Comparison of ENCODE assay signal across 22 cellular contexts in genomic region chr6:9346923-9347322, GRCh38.
"Had no signal": no experiment of that assay in that cellular context is flagged by ENCODE, and none has a peak within 500 bp of the region (broad histone marks: within the 10 kb centered on the region; RNA-seq: fewer than 3 reads in every experiment).

No MANE protein-coding gene starts in this region.

- H3K9me3 Mint-ChIP-seq: activated CD4-positive, alpha-beta T cell treated with anti-CD3 and anti-CD28 coated beads, Interleukin-2, amount 10 ng/mL, durations not matched to agents 7 days and 5 days; activated CD8-positive, alpha-beta T cell treated with anti-CD3 and anti-CD28 coated beads for 36 hours; brain had no signal

- H3K36me3 Mint-ChIP-seq: activated naive CD8-positive, alpha-beta T cell treated with anti-CD3 and anti-CD28 coated beads, Interleukin-2, amount 10 ng/mL, durations not matched to agents 7 days and 5 days; brain had no signal

- H3K4me3 Mint-ChIP-seq: activated CD4-positive, alpha-beta T cell treated with anti-CD3 and anti-CD28 coated beads, Interleukin-2, amount 10 ng/mL, durations not matched to agents 7 days and 5 days; activated CD8-positive, alpha-beta T cell treated with anti-CD3 and anti-CD28 coated beads for 36 hours; activated naive CD4-positive, alpha-beta T cell treated with anti-CD3 and anti-CD28 coated beads for 36 hours; activated naive CD8-positive, alpha-beta T cell treated with anti-CD3 and anti-CD28 coated beads, Interleukin-2, amount 10 ng/mL, durations not matched to agents 7 days and 5 days; activated T-cell treated with anti-CD3 and anti-CD28 coated beads, Interleukin-2, amount 50 U/mL, for 4 hours; activated T-helper 17 cell treated with anti-CD3 and anti-CD28 coated beads, Interleukin-2, amount 50 U/mL, for 72 hours; brain had no signal

- DNase-seq: activated CD4-positive, alpha-beta T cell treated with anti-CD3 and anti-CD28 coated beads for 1 hour; activated CD4-positive, alpha-beta T cell treated with anti-CD3 and anti-CD28 coated beads for 4 hours; activated CD4-positive, alpha-beta T cell treated with anti-CD3 and anti-CD28 coated beads, Interleukin-2, amount 10 ng/mL, durations not matched to agents 7 days and 5 days; activated CD4-positive, alpha-beta T cell treated with anti-CD3 and anti-CD28 coated beads, Interleukin-2, amount 50 U/mL, for 4 hours; activated CD8-positive, alpha-beta memory T cell treated with anti-CD3 and anti-CD28 coated beads for 24 hours; activated CD8-positive, alpha-beta T cell treated with anti-CD3 and anti-CD28 coated beads for 36 hours; activated effector memory CD4-positive, alpha-beta T cell treated with Interleukin-2 at 50 U/mL for 16 hours; activated gamma-delta T cell treated with Interleukin-2 at 50 U/mL for 16 hours; activated naive CD4-positive, alpha-beta T cell treated with anti-CD3 and anti-CD28 coated beads for 36 hours; activated naive CD8-positive, alpha-beta T cell treated with anti-CD3 and anti-CD28 coated beads, Interleukin-2, amount 10 ng/mL, durations not matched to agents 7 days and 5 days; activated T-cell treated with anti-CD3 and anti-CD28 coated beads, Interleukin-2, amount 50 U/mL, for 4 hours; central memory CD4-positive, alpha-beta T cell; cerebellar nuclear complex; colonic mucosa; effector CD8-positive, alpha-beta T cell; esophagus squamous epithelium; foreskin melanocyte; T-helper 2 cell had no signal

- H3K27ac Mint-ChIP-seq: activated CD4-positive, alpha-beta T cell treated with anti-CD3 and anti-CD28 coated beads, Interleukin-2, amount 10 ng/mL, durations not matched to agents 7 days and 5 days; activated CD8-positive, alpha-beta T cell treated with anti-CD3 and anti-CD28 coated beads for 36 hours; activated naive CD4-positive, alpha-beta T cell treated with anti-CD3 and anti-CD28 coated beads for 36 hours; activated naive CD8-positive, alpha-beta T cell treated with anti-CD3 and anti-CD28 coated beads, Interleukin-2, amount 10 ng/mL, durations not matched to agents 7 days and 5 days; activated T-helper 17 cell treated with anti-CD3 and anti-CD28 coated beads, Interleukin-2, amount 50 U/mL, for 72 hours; brain had no signal

- ATAC-seq: activated CD8-positive, alpha-beta T cell treated with anti-CD3 and anti-CD28 coated beads for 36 hours; activated naive CD4-positive, alpha-beta T cell treated with anti-CD3 and anti-CD28 coated beads, Interleukin-2, amount 50 U/mL, for 72 hours; activated T-cell treated with anti-CD3 and anti-CD28 coated beads, Interleukin-2, amount 50 U/mL, for 4 hours; activated T-helper 17 cell treated with anti-CD3 and anti-CD28 coated beads, Interleukin-2, amount 50 U/mL, for 72 hours; gastroesophageal sphincter had no signal

- H3K27me3 Mint-ChIP-seq: activated CD4-positive, alpha-beta T cell treated with anti-CD3 and anti-CD28 coated beads, Interleukin-2, amount 10 ng/mL, durations not matched to agents 7 days and 5 days; activated CD8-positive, alpha-beta T cell treated with anti-CD3 and anti-CD28 coated beads for 36 hours; activated naive CD8-positive, alpha-beta T cell treated with anti-CD3 and anti-CD28 coated beads, Interleukin-2, amount 10 ng/mL, durations not matched to agents 7 days and 5 days; activated T-helper 17 cell treated with anti-CD3 and anti-CD28 coated beads, Interleukin-2, amount 50 U/mL, for 72 hours had no signal

- H3K4me1 Mint-ChIP-seq: activated CD4-positive, alpha-beta T cell treated with anti-CD3 and anti-CD28 coated beads, Interleukin-2, amount 10 ng/mL, durations not matched to agents 7 days and 5 days; activated naive CD8-positive, alpha-beta T cell treated with anti-CD3 and anti-CD28 coated beads, Interleukin-2, amount 10 ng/mL, durations not matched to agents 7 days and 5 days; activated T-helper 17 cell treated with anti-CD3 and anti-CD28 coated beads, Interleukin-2, amount 50 U/mL, for 72 hours; brain had no signal
